ENCODE assay signal across 8 cellular contexts in genomic region chr16:66650707-66651473, GRCh38. TPM values are rescaled to one million over a fixed set of nuclear protein-coding genes. Genes with fewer than 3 reads are reported as not detected.
DNase-seq lines count a peak whose midpoint lies in the region; TF ChIP-seq lines count a peak whose summit lies in the region.

No MANE protein-coding gene starts in this region.

- TF ChIP-seq CTCF in neutrophil (IDR thresholded peaks at IDR 0.05), result peak; percentile 78

- peak overlapping the region; percentile 80 for H3K27ac ChIP-seq in neutrophil

- peaks cover 43 to 46% of the 10 kb centered on the region in 2 experiments for H3K4me1 ChIP-seq in neutrophil (ENCODE audit: control insufficient read depth in 1 of 2, insufficient read depth in 1 of 2, low read depth in 1 of 2, low read length in 1 of 2)

- DNase-seq in DMS153 treated with DMSO at 0.1 percent for 48 hours (lab: John Stamatoyannopoulos, UW; ENCODE audit: unreplicated experiment) (peak; percentile 79), GOT3 (lab: John Stamatoyannopoulos, UW) (peak; percentile 47), MG63 (peak; percentile 51), SHP77 treated with DMSO at 0.1 percent for 48 hours (lab: John Stamatoyannopoulos, UW) (peak; percentile 75), foreskin melanocyte (peak; percentile 78), stromal cell of bone marrow (ENCODE audit: low read depth) (peak; percentile 79)
- DNase-seq in activated effector memory CD4-positive, alpha-beta T cell treated with anti-CD3 and anti-CD28 coated beads, Interleukin-2, amount 50 U/mL, for 16 hours, result peak; percentile 87

- H3K27me3 ChIP-seq in MG63 (no peaks in the 10 kb centered on the region), neutrophil (no peaks in the 10 kb centered on the region)

- H3K9me3 ChIP-seq in MG63 (no peaks in the 10 kb centered on the region), neutrophil (no peaks in the 10 kb centered on the region)

- H3K36me3 ChIP-seq in MG63, result no peaks in the 10 kb centered on the region
- no peaks in the 10 kb centered on the region for H3K36me3 ChIP-seq in neutrophil

- H3K4me3 ChIP-seq in MG63, result no peak overlapping the region
- H3K4me3 ChIP-seq in neutrophil (ENCODE audit: low read depth in 1 of 2, low read length in 1 of 2), result peak overlapping the region in 1 of 2 experiments; percentile 6

RNA-seq across cellular contexts. Expression of gene CMTM4, which starts 45.7 kb away (rescaled TPM):
- 1.5 and 2.9 TPM in 2 replicates for total RNA-seq in MG63 (2014; rRNA removed; shearing (Covaris generic); ENCODE audit: low replicate concordance)

RNA-seq across cellular contexts. Expression of gene CMTM3, which starts 46.4 kb away (rescaled TPM):
- total RNA-seq in MG63 (2014; rRNA removed; shearing (Covaris generic); ENCODE audit: low replicate concordance), result 17.3 and 27.6 TPM in 2 replicates
